Comparison of ENCODE assay signal across 22 cellular contexts in the genomic region with DNA sequence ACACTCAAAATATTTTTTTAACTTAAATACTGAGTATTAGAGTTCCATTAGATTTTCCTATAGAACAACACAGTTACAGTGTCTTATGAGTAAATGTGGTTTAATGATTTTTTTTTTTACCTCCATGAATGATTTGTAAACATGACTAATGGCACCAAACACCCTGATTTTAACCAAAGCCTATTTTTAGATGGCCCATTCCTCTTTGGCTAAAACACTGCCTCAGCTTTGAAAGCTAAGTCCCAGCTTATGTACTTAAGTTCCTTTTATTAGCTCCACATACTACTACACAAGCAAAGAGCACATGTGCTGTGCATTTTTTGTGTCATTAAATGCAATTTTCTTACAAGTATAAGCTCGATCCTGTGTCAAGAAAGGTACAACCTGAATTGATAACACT.
A peak's percentile ranks its signal among the peaks of the same experiment; 100 is the strongest.
DNase-seq lines count a peak whose midpoint lies in the region; ATAC-seq, FAIRE-seq and TF ChIP-seq lines count a peak whose summit lies in the region.
"Had no signal": no experiment of that assay in that cellular context is flagged by ENCODE, and none has a peak within 500 bp of the region (broad histone marks: within the 10 kb centered on the region; RNA-seq: fewer than 3 reads in every experiment).

No MANE protein-coding gene starts in this region.

- H3K4me3 Mint-ChIP-seq in astrocyte (ENCODE audit: unreplicated experiment): no peak overlapping the region
- H3K4me3 Mint-ChIP-seq: B cell; CD8-positive, alpha-beta T cell; GM23338 had no signal

- no peaks in the 10 kb centered on the region for H3K27me3 ChIP-seq in astrocyte (ENCODE audit: insufficient read depth, low read length)
- H3K27me3 ChIP-seq in brain microvascular endothelial cell (replicated peaks): no peaks in the 10 kb centered on the region
- no peaks in the 10 kb centered on the region for H3K27me3 ChIP-seq in mammary epithelial cell (ENCODE audit: insufficient read depth, low read length)
- H3K27me3 ChIP-seq: BLaER1 treated with 17β-estradiol and CSF1 and Interleukin-3, amounts not matched to agents 10 nM and 100 nM had no signal

- FAIRE-seq in D721Med (lab: Jason Lieb, UNC) (peak; percentile 89), astrocyte (lab: Jason Lieb, UNC) (no peak)
- FAIRE-seq: G401.6, GM12892, H54 had no signal

- intact Hi-C loops in mammary epithelial cell (cut with micrococcal nuclease): no loop called here

- TF ChIP-seq CTCF in D721Med (IDR thresholded peaks at IDR 0.05; ENCODE audit: insufficient read depth, missing control alignments) (no peak), astrocyte (IDR thresholded peaks at IDR 0.05; ENCODE audit: insufficient read depth, low read depth, low read length) (no peak), retinal pigment epithelial cell (conservative IDR thresholded peaks at IDR 0.05; ENCODE audit: low read depth, low read length) (no peak), RWPE1 (conservative IDR thresholded peaks at IDR 0.05; ENCODE audit: low read depth) (no peak), brain microvascular endothelial cell (IDR thresholded peaks at IDR 0.05; ENCODE audit: low read depth, low read length, missing control alignments) (no peak), mammary epithelial cell (conservative IDR thresholded peaks at IDR 0.05 in 1 of 2, IDR thresholded peaks at IDR 0.05 in 1 of 2; ENCODE audit: extremely low read depth in 1 of 2, insufficient read depth in 1 of 2, low read depth in 1 of 2, low read length in 2 of 2) (no peak)

- BruUV-seq in mammary epithelial cell (replicated peaks; lab: Mats Ljungman, UMichigan): no TSS peak

- dilution Hi-C loops in mammary epithelial cell (cut with HindIII; ENCODE audit: low sequenced_read_pairs): no loop called here

- H3K4me1 ChIP-seq in astrocyte (ENCODE audit: insufficient read depth, low read length) (no peaks in the 10 kb centered on the region), mammary epithelial cell (ENCODE audit: insufficient read depth, low read length) (no peaks in the 10 kb centered on the region)

- H2AFZ ChIP-seq in astrocyte (ENCODE audit: low read depth, low read length) (no peak overlapping the region), mammary epithelial cell (ENCODE audit: low read depth, low read length) (no peak overlapping the region)
- H2AFZ ChIP-seq: GM23338 had no signal

- CTCF ChIA-PET in RWPE1 (lab: Yijun Ruan, JAX) (interaction anchor here (0.7 kb wide), 1 partner anchor 13 kb away, joined by 5 read pairs; no protein-coding TSS in a partner anchor), mammary epithelial cell (lab: Charles Lee; ENCODE audit: low non-redundant PET) (no interaction called here)

- WGBS in mammary epithelial cell (ENCODE audit: low coverage, missing lambda C conversion rate): 25% methylated on average over 1 of the region's 1 CpG

- no peak overlapping the region for H3K27ac ChIP-seq in astrocyte (ENCODE audit: low read depth, low read length)
- no peak overlapping the region for H3K27ac ChIP-seq in RWPE1
- H3K27ac ChIP-seq in brain microvascular endothelial cell: no peak overlapping the region
- H3K27ac ChIP-seq in mammary epithelial cell (ENCODE audit: insufficient read depth, low read depth, low read length): no peak overlapping the region
- H3K27ac ChIP-seq: BLaER1 treated with 17β-estradiol and CSF1 and Interleukin-3, amounts not matched to agents 10 nM and 100 nM; HL-60 had no signal

- H3K4me1 Mint-ChIP-seq in astrocyte (ENCODE audit: low read depth, unreplicated experiment): no peaks in the 10 kb centered on the region
- H3K4me1 Mint-ChIP-seq: B cell, GM23338 had no signal

- no peaks in the 10 kb centered on the region for H3K27me3 Mint-ChIP-seq in astrocyte (ENCODE audit: low read depth, unreplicated experiment)
- H3K27me3 Mint-ChIP-seq: B cell had no signal

- H4K20me1 ChIP-seq in astrocyte (ENCODE audit: insufficient read depth, low read length) (no peaks in the 10 kb centered on the region), mammary epithelial cell (ENCODE audit: insufficient read depth, low read length) (no peaks in the 10 kb centered on the region)
- H4K20me1 ChIP-seq: BLaER1 treated with 17β-estradiol and CSF1 and Interleukin-3, amounts not matched to agents 10 nM and 100 nM had no signal

- H3K9me3 ChIP-seq in astrocyte (ENCODE audit: insufficient read depth, low read depth, low read length) (no peaks in the 10 kb centered on the region), mammary epithelial cell (replicated peaks; ENCODE audit: insufficient read depth, low read length) (no peaks in the 10 kb centered on the region)
- H3K9me3 ChIP-seq: BLaER1 treated with 17β-estradiol and CSF1 and Interleukin-3, amounts not matched to agents 10 nM and 100 nM had no signal

- DNase-seq in D721Med (ENCODE audit: insufficient read length, low spot score) (no peak), LHCN-M2 (ENCODE audit: low read depth) (peak; percentile 70), astrocyte (ENCODE audit: low read depth) (peak; percentile 2), retinal pigment epithelial cell (ENCODE audit: low read depth) (peak; percentile 19), RWPE1 (ENCODE audit: low spot score) (no peak), brain microvascular endothelial cell (no peak), mammary epithelial cell (no peak)
- DNase-seq in stimulated activated naive CD8-positive, alpha-beta T cell treated with anti-CD3 and anti-CD28 coated beads, Interleukin-15, Interleukin-2, amounts not matched to agents 100 U/mL and 50 U/mL, for 24 hours: no peak
- DNase-seq: 8988T; Calu3; CD8-positive, alpha-beta T cell; DMS 273 treated with DMSO at 0.1 percent for 48 hours; DMS53; DND-41; HCEC 1CT had no signal

- POLR2A ChIA-PET in RWPE1 (lab: Yijun Ruan, JAX; ENCODE audit: low non-redundant PET): no interaction called here

- H3K9ac ChIP-seq in astrocyte (ENCODE audit: low read length): no peak overlapping the region
- no peak overlapping the region for H3K9ac ChIP-seq in mammary epithelial cell (ENCODE audit: insufficient read depth, low read length)
- H3K9ac ChIP-seq: BLaER1 treated with 17β-estradiol and CSF1 and Interleukin-3, amounts not matched to agents 10 nM and 100 nM had no signal

- H3K4me3 ChIP-seq in astrocyte (ENCODE audit: insufficient read depth, low read depth, low read length) (no peak overlapping the region), retinal pigment epithelial cell (ENCODE audit: low read length) (no peak overlapping the region), brain microvascular endothelial cell (ENCODE audit: low read depth, low read length) (no peak overlapping the region), mammary epithelial cell (replicated peaks in 1 of 3; ENCODE audit: insufficient read depth in 1 of 3, low read depth in 2 of 3, low read length in 3 of 3) (no peak overlapping the region)
- H3K4me3 ChIP-seq: BLaER1 treated with 17β-estradiol and CSF1 and Interleukin-3, amounts not matched to agents 10 nM and 100 nM; GM23338 had no signal

- no peaks in the 10 kb centered on the region for H3K36me3 ChIP-seq in astrocyte (ENCODE audit: insufficient read depth, low read length)
- H3K36me3 ChIP-seq in brain microvascular endothelial cell (replicated peaks): no peaks in the 10 kb centered on the region
- H3K36me3 ChIP-seq in mammary epithelial cell (ENCODE audit: insufficient read depth, low read length): no peaks in the 10 kb centered on the region
- H3K36me3 ChIP-seq: BLaER1 treated with 17β-estradiol and CSF1 and Interleukin-3, amounts not matched to agents 10 nM and 100 nM had no signal

- no peak overlapping the region for H3K27ac Mint-ChIP-seq in astrocyte (ENCODE audit: unreplicated experiment)
- H3K27ac Mint-ChIP-seq: B cell; CD8-positive, alpha-beta T cell; GM23338 had no signal

- H3K4me2 ChIP-seq in astrocyte (ENCODE audit: low read length) (no peak overlapping the region), mammary epithelial cell (ENCODE audit: insufficient read depth, low read depth, low read length) (no peak overlapping the region)
- H3K4me2 ChIP-seq: BLaER1 treated with 17β-estradiol and CSF1 and Interleukin-3, amounts not matched to agents 10 nM and 100 nM; GM23338 had no signal

- ATAC-seq in stimulated activated naive CD8-positive, alpha-beta T cell treated with anti-CD3 and anti-CD28 coated beads, Interleukin-15, Interleukin-2, amounts not matched to agents 100 U/mL and 50 U/mL, for 24 hours: no peak
- ATAC-seq: CD8-positive, alpha-beta T cell; GM23338 had no signal

- H3K79me2 ChIP-seq in astrocyte (ENCODE audit: insufficient read depth, low read length) (no peaks in the 10 kb centered on the region), mammary epithelial cell (ENCODE audit: insufficient read depth, low read length) (no peaks in the 10 kb centered on the region)

- H3K9me3 Mint-ChIP-seq in astrocyte (ENCODE audit: unreplicated experiment): no peaks in the 10 kb centered on the region

- in situ Hi-C loops in brain microvascular endothelial cell (cut with HindIII; ENCODE audit: low pct_ligation_motif_present, low sequenced_read_pairs) (no loop called here), mammary epithelial cell (cut with MboI; ENCODE audit: low sequenced_read_pairs in 2 of 2) (no loop called here)

- no peaks in the 10 kb centered on the region for H3K36me3 Mint-ChIP-seq in astrocyte (ENCODE audit: low read depth, unreplicated experiment)
- H3K36me3 Mint-ChIP-seq: CD8-positive, alpha-beta T cell had no signal

Comparison
In these comparisons a context has a peak if more than half of its experiments do, and no peak if none do; other contexts are left out.
1. DNase-seq: peak in LHCN-M2 (single experiment), astrocyte (single experiment) and retinal pigment epithelial cell (single experiment); none in D721Med (single experiment), RWPE1 (single experiment), brain microvascular endothelial cell (single experiment), mammary epithelial cell (single experiment) and stimulated activated naive CD8-positive, alpha-beta T cell treated with anti-CD3 and anti-CD28 coated beads, Interleukin-15, Interleukin-2, amounts not matched to agents 100 U/mL and 50 U/mL, for 24 hours (single experiment).